In genomic region chr21:41639336-41639735, GRCh38 we compare ENCODE assay signal across 14 cellular contexts.
A peak's percentile ranks its signal among the peaks of the same experiment; 100 is the strongest.
DNase-seq lines count a peak whose midpoint lies in the region; ATAC-seq and TF ChIP-seq lines count a peak whose summit lies in the region.
"Had no signal": no experiment of that assay in that cellular context is flagged by ENCODE, and none has a peak within 500 bp of the region (broad histone marks: within the 10 kb centered on the region; RNA-seq: fewer than 3 reads in every experiment).

No MANE protein-coding gene starts in this region.

- H3K18ac ChIP-seq in neuronal stem cell (ENCODE audit: low read length) = no peak overlapping the region

- peaks cover 5% of the 10 kb centered on the region for H3K36me3 Mint-ChIP-seq in MCF 10A (ENCODE audit: insufficient read depth, unreplicated experiment)
- no peaks in the 10 kb centered on the region for H3K36me3 Mint-ChIP-seq in activated CD8-positive, alpha-beta T cell treated with anti-CD3 and anti-CD28 coated beads for 36 hours (ENCODE audit: low read depth)
- H3K36me3 Mint-ChIP-seq in activated naive CD4-positive, alpha-beta T cell treated with anti-CD3 and anti-CD28 coated beads, Interleukin-2, amount 10 ng/mL, durations not matched to agents 7 days and 5 days = no peaks in the 10 kb centered on the region

- H3K27me3 ChIP-seq in mammary epithelial cell (ENCODE audit: insufficient read depth, low read length) (no peaks in the 10 kb centered on the region), neuronal stem cell (ENCODE audit: control insufficient read depth in 3 of 3, insufficient read depth in 3 of 3, low read depth in 1 of 3, low read length in 3 of 3) (no peaks in the 10 kb centered on the region)
- H3K27me3 ChIP-seq: BLaER1 had no signal

- DNase-seq in MCF 10A (ENCODE audit: unreplicated experiment) = no peak
- DNase-seq in mammary epithelial cell = no peak
- no peak for DNase-seq in RWPE1 (ENCODE audit: low spot score)
- DNase-seq in neuronal stem cell (ENCODE audit: low spot score) = no peak
- no peak for DNase-seq in activated CD8-positive, alpha-beta T cell treated with anti-CD3 and anti-CD28 coated beads for 36 hours
- no peak for DNase-seq in middle frontal gyrus (ENCODE audit: extremely low spot score, low spot score)
- no peak for DNase-seq in activated naive CD4-positive, alpha-beta T cell treated with anti-CD3 and anti-CD28 coated beads, Interleukin-2, amount 10 ng/mL, durations not matched to agents 7 days and 5 days
- DNase-seq: AML-193; CD8-positive, alpha-beta memory T cell; DMS53; GF-D8 had no signal

- H3K4me1 ChIP-seq in mammary epithelial cell (ENCODE audit: insufficient read depth, low read length) (peaks cover 56% of the 10 kb centered on the region), neuronal stem cell (ENCODE audit: control insufficient read depth in 2 of 2, insufficient read depth in 1 of 2, low read depth in 1 of 2, low read length in 2 of 2) (peaks cover 0 to 3% of the 10 kb centered on the region in 2 donors)
- H3K4me1 ChIP-seq: HAP-1 had no signal

- no peak overlapping the region for H2BK15ac ChIP-seq in neuronal stem cell (ENCODE audit: low read length)

- H3K9ac ChIP-seq in mammary epithelial cell (ENCODE audit: insufficient read depth, low read length) (no peak overlapping the region), neuronal stem cell (ENCODE audit: low read depth, low read length, poor library complexity) (no peak overlapping the region)
- H3K9ac ChIP-seq: BLaER1 had no signal

- peaks cover 69% of the 10 kb centered on the region for H3K4me1 Mint-ChIP-seq in MCF 10A (ENCODE audit: insufficient read depth, unreplicated experiment)
- H3K4me1 Mint-ChIP-seq in activated CD8-positive, alpha-beta T cell treated with anti-CD3 and anti-CD28 coated beads for 36 hours (ENCODE audit: low read depth) = peaks cover 3% of the 10 kb centered on the region
- no peaks in the 10 kb centered on the region for H3K4me1 Mint-ChIP-seq in activated naive CD4-positive, alpha-beta T cell treated with anti-CD3 and anti-CD28 coated beads, Interleukin-2, amount 10 ng/mL, durations not matched to agents 7 days and 5 days
- H3K4me1 Mint-ChIP-seq: CD8-positive, alpha-beta memory T cell had no signal

- no peaks in the 10 kb centered on the region for H4K20me1 ChIP-seq in mammary epithelial cell (ENCODE audit: insufficient read depth, low read length)
- H4K20me1 ChIP-seq: BLaER1 had no signal

- H3K27ac Mint-ChIP-seq in MCF 10A (ENCODE audit: low read depth, unreplicated experiment) = peak overlapping the region; percentile 73
- H3K27ac Mint-ChIP-seq in activated CD8-positive, alpha-beta T cell treated with anti-CD3 and anti-CD28 coated beads for 36 hours = no peak overlapping the region
- H3K27ac Mint-ChIP-seq in activated naive CD4-positive, alpha-beta T cell treated with anti-CD3 and anti-CD28 coated beads, Interleukin-2, amount 10 ng/mL, durations not matched to agents 7 days and 5 days = no peak overlapping the region
- H3K27ac Mint-ChIP-seq: CD8-positive, alpha-beta memory T cell had no signal

- WGBS in mammary epithelial cell (ENCODE audit: low coverage, missing lambda C conversion rate) = 98% methylated on average over 10 of the region's 10 CpGs
- no CpG with 5 or more reads among the region's 10 CpGs for WGBS in neuronal stem cell (ENCODE audit: extremely low coverage in 2 of 2, insufficient read length in 2 of 2, insufficient replicate concordance in 1 of 2), 2 donors

- BruUV-seq in MCF 10A (replicated peaks; lab: Mats Ljungman, UMichigan) (no TSS peak), mammary epithelial cell (replicated peaks; lab: Mats Ljungman, UMichigan) (no TSS peak)

- H2BK5ac ChIP-seq in neuronal stem cell (ENCODE audit: low read length) = peak overlapping the region; percentile 14

- peaks cover 10% of the 10 kb centered on the region for H3K9me3 Mint-ChIP-seq in MCF 10A (ENCODE audit: unreplicated experiment)
- no peaks in the 10 kb centered on the region for H3K9me3 Mint-ChIP-seq in activated CD8-positive, alpha-beta T cell treated with anti-CD3 and anti-CD28 coated beads for 36 hours
- no peaks in the 10 kb centered on the region for H3K9me3 Mint-ChIP-seq in activated naive CD4-positive, alpha-beta T cell treated with anti-CD3 and anti-CD28 coated beads, Interleukin-2, amount 10 ng/mL, durations not matched to agents 7 days and 5 days

- H2AK5ac ChIP-seq in neuronal stem cell (ENCODE audit: low read depth, low read length) = peak overlapping the region; percentile 18

- H3K9me3 ChIP-seq in mammary epithelial cell (replicated peaks; ENCODE audit: insufficient read depth, low read length) (no peaks in the 10 kb centered on the region), neuronal stem cell (replicated peaks in 1 of 2; ENCODE audit: control insufficient read depth in 2 of 2, insufficient read depth in 1 of 2, low read depth in 1 of 2, low read length in 2 of 2) (no peaks in the 10 kb centered on the region)
- H3K9me3 ChIP-seq: BLaER1, HAP-1 had no signal

- H2BK12ac ChIP-seq in neuronal stem cell (ENCODE audit: low read length) = no peak overlapping the region

- intact Hi-C loops in MCF 10A (cut with micrococcal nuclease) (no loop called here), mammary epithelial cell (cut with micrococcal nuclease) (no loop called here)
- intact Hi-C loops in activated CD8-positive, alpha-beta T cell treated with anti-CD3 and anti-CD28 coated beads for 36 hours (cut with micrococcal nuclease) = no loop called here

- no peak overlapping the region for H3K23ac ChIP-seq in neuronal stem cell (ENCODE audit: low read depth, low read length, poor library complexity)

- H3K79me2 ChIP-seq in mammary epithelial cell (ENCODE audit: insufficient read depth, low read length) = no peaks in the 10 kb centered on the region

- ATAC-seq in activated CD8-positive, alpha-beta T cell treated with anti-CD3 and anti-CD28 coated beads for 36 hours = no peak

- H2AFZ ChIP-seq in mammary epithelial cell (ENCODE audit: low read depth, low read length) = no peak overlapping the region
- no peak overlapping the region for H2AFZ ChIP-seq in neuronal stem cell (ENCODE audit: low read length)

- H4K8ac ChIP-seq in neuronal stem cell (ENCODE audit: low read depth, low read length) = no peak overlapping the region

- H3K36me3 ChIP-seq in mammary epithelial cell (ENCODE audit: insufficient read depth, low read length) = no peaks in the 10 kb centered on the region
- no peaks in the 10 kb centered on the region for H3K36me3 ChIP-seq in neuronal stem cell (replicated peaks in 1 of 2; ENCODE audit: control insufficient read depth in 2 of 2, insufficient read depth in 2 of 2, low read length in 2 of 2)
- H3K36me3 ChIP-seq: BLaER1, HAP-1 had no signal

- no peak overlapping the region for H3K4ac ChIP-seq in neuronal stem cell (ENCODE audit: low read length)

- TF ChIP-seq CTCF in MCF 10A (IDR thresholded peaks at IDR 0.05; ENCODE audit: unreplicated experiment) = no peak
- no peak for TF ChIP-seq CTCF in mammary epithelial cell (conservative IDR thresholded peaks at IDR 0.05 in 1 of 2, IDR thresholded peaks at IDR 0.05 in 1 of 2; ENCODE audit: extremely low read depth in 1 of 2, insufficient read depth in 1 of 2, low read depth in 1 of 2, low read length in 2 of 2)
- TF ChIP-seq CTCF in RWPE1 (conservative IDR thresholded peaks at IDR 0.05; ENCODE audit: low read depth) = no peak
- no peak for TF ChIP-seq CTCF in activated CD8-positive, alpha-beta T cell treated with anti-CD3 and anti-CD28 coated beads for 36 hours (IDR thresholded peaks at IDR 0.05)

- no peak overlapping the region for H2BK120ac ChIP-seq in neuronal stem cell (ENCODE audit: low read depth, low read length)

- dilution Hi-C loops in mammary epithelial cell (cut with HindIII; ENCODE audit: low sequenced_read_pairs) = no loop called here

- no peak overlapping the region for H4K91ac ChIP-seq in neuronal stem cell (ENCODE audit: low read depth, low read length, poor library complexity)

- no peaks in the 10 kb centered on the region for H3K27me3 Mint-ChIP-seq in MCF 10A (ENCODE audit: insufficient read depth, unreplicated experiment)
- peaks cover 4% of the 10 kb centered on the region for H3K27me3 Mint-ChIP-seq in activated CD8-positive, alpha-beta T cell treated with anti-CD3 and anti-CD28 coated beads for 36 hours
- peaks cover 47% of the 10 kb centered on the region for H3K27me3 Mint-ChIP-seq in activated naive CD4-positive, alpha-beta T cell treated with anti-CD3 and anti-CD28 coated beads, Interleukin-2, amount 10 ng/mL, durations not matched to agents 7 days and 5 days

- H3K79me1 ChIP-seq in neuronal stem cell (ENCODE audit: low read depth, low read length) = no peaks in the 10 kb centered on the region

- H3K4me3 Mint-ChIP-seq in MCF 10A (ENCODE audit: unreplicated experiment) = peak overlapping the region; percentile 10
- H3K4me3 Mint-ChIP-seq in activated CD8-positive, alpha-beta T cell treated with anti-CD3 and anti-CD28 coated beads for 36 hours = no peak overlapping the region
- no peak overlapping the region for H3K4me3 Mint-ChIP-seq in activated naive CD4-positive, alpha-beta T cell treated with anti-CD3 and anti-CD28 coated beads, Interleukin-2, amount 10 ng/mL, durations not matched to agents 7 days and 5 days
- H3K4me3 Mint-ChIP-seq: CD8-positive, alpha-beta memory T cell had no signal

- H3K4me2 ChIP-seq in mammary epithelial cell (ENCODE audit: insufficient read depth, low read depth, low read length) = no peak overlapping the region
- H3K4me2 ChIP-seq in neuronal stem cell (ENCODE audit: insufficient read depth, low read length, poor library complexity, severe bottlenecking) = no peak overlapping the region
- H3K4me2 ChIP-seq: BLaER1 had no signal

- POLR2A ChIA-PET in MCF 10A (lab: Yijun Ruan, JAX) (interaction anchor here (1.2 to 1.5 kb wide), 2 partner anchors 39 to 44 kb away, joined by 4 to 8 read pairs; no protein-coding TSS in a partner anchor), RWPE1 (lab: Yijun Ruan, JAX; ENCODE audit: low non-redundant PET) (no interaction called here)
- POLR2A ChIA-PET in activated CD8-positive, alpha-beta T cell treated with anti-CD3 and anti-CD28 coated beads for 36 hours (lab: Charles Lee) = no interaction called here

- H3K4me3 ChIP-seq in mammary epithelial cell (replicated peaks in 1 of 3; ENCODE audit: insufficient read depth in 1 of 3, low read depth in 2 of 3, low read length in 3 of 3) = no peak overlapping the region
- H3K4me3 ChIP-seq in neuronal stem cell (ENCODE audit: low read length in 2 of 2) = no peak overlapping the region
- H3K4me3 ChIP-seq: BLaER1, HAP-1 had no signal

- H3K27ac ChIP-seq in mammary epithelial cell (ENCODE audit: insufficient read depth, low read depth, low read length) (no peak overlapping the region), RWPE1 (peak overlapping the region; percentile 24; the same call in 1 of the 2 replicates), neuronal stem cell (replicated peaks; ENCODE audit: low read length) (no peak overlapping the region)
- H3K27ac ChIP-seq: 22Rv1, BLaER1 had no signal

- in situ Hi-C loops in mammary epithelial cell (cut with MboI; ENCODE audit: low sequenced_read_pairs in 2 of 2) = no loop called here

- no peak overlapping the region for H3K14ac ChIP-seq in neuronal stem cell (ENCODE audit: low read length)

- CTCF ChIA-PET in MCF 10A (lab: Yijun Ruan, JAX) = interaction anchor here (1.1 to 1.5 kb wide), 2 partner anchors 24 to 40 kb away, joined by 3 to 7 read pairs; no protein-coding TSS in a partner anchor
- CTCF ChIA-PET in mammary epithelial cell (lab: Charles Lee; ENCODE audit: low non-redundant PET) = no interaction called here
- CTCF ChIA-PET in RWPE1 (lab: Yijun Ruan, JAX) = no interaction called here
- CTCF ChIA-PET in activated CD8-positive, alpha-beta T cell treated with anti-CD3 and anti-CD28 coated beads for 36 hours (lab: Charles Lee) = no interaction called here
- CTCF ChIA-PET in activated naive CD4-positive, alpha-beta T cell treated with anti-CD3 and anti-CD28 coated beads, Interleukin-2, amount 10 ng/mL, durations not matched to agents 7 days and 5 days (lab: Charles Lee) = no interaction called here
